2 cellular contexts compared by ENCODE assay signal in the genomic region with DNA sequence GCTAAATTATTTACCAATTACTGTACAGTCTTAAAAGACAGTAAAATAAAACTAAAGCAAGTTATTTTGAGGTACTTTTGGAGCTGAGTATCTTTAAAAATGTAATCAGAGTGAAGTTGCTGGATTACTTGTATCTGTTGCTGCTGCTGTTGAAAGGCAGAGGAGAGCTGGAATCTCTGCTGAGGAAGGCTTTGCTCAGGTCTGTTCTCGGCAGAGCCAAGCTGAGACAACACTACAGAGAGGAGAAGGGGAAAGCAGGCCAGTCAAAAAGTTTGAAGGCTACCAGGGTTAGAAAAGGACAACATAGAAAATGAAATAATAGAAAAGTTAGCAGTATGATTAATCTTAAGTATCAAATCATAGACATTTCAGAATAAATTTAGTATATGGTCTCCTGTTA.
A peak's percentile ranks its signal among the peaks of the same experiment; 100 is the strongest.
TF ChIP-seq lines count a peak whose summit lies in the region.

No MANE protein-coding gene starts in this region.

TF ChIP-seq in HepG2, 621 proteins besides CTCF, POLR2A, EP300 and RAD21:
- no peak for TF ChIP-seq HIVEP1 (CRISPR knock-in tag; IDR thresholded peaks at IDR 0.05)
- TF ChIP-seq, protein P1, sequence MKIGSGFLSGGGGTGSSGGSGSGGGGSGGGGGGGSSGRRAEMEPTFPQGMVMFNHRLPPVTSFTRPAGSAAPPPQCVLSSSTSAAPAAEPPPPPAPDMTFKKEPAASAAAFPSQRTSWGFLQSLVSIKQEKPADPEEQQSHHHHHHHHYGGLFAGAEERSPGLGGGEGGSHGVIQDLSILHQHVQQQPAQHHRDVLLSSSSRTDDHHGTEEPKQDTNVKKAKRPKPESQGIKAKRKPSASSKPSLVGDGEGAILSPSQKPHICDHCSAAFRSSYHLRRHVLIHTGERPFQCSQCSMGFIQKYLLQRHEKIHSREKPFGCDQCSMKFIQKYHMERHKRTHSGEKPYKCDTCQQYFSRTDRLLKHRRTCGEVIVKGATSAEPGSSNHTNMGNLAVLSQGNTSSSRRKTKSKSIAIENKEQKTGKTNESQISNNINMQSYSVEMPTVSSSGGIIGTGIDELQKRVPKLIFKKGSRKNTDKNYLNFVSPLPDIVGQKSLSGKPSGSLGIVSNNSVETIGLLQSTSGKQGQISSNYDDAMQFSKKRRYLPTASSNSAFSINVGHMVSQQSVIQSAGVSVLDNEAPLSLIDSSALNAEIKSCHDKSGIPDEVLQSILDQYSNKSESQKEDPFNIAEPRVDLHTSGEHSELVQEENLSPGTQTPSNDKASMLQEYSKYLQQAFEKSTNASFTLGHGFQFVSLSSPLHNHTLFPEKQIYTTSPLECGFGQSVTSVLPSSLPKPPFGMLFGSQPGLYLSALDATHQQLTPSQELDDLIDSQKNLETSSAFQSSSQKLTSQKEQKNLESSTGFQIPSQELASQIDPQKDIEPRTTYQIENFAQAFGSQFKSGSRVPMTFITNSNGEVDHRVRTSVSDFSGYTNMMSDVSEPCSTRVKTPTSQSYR (CRISPR knock-in tag; IDR thresholded peaks at IDR 0.05; ENCODE audit: borderline replicate concordance): no peak
- TF ChIP-seq ZMYM4 (CRISPR knock-in tag; IDR thresholded peaks at IDR 0.05): no peak
- no peak for TF ChIP-seq CENPX (CRISPR knock-in tag; IDR thresholded peaks at IDR 0.05)
- peak; percentile 57 for TF ChIP-seq RBM22 (optimal IDR thresholded peaks at IDR 0.05; ENCODE audit: low read length)
- no peak for TF ChIP-seq MAZ (IDR thresholded peaks at IDR 0.05; ENCODE audit: borderline replicate concordance, low read depth, low read length)
- TF ChIP-seq MAZ (CRISPR knock-in tag; IDR thresholded peaks at IDR 0.05; ENCODE audit: low read depth): no peak
- TF ChIP-seq ZNF614 (CRISPR knock-in tag; IDR thresholded peaks at IDR 0.05; ENCODE audit: borderline replicate concordance): no peak
- TF ChIP-seq ZNF3 (CRISPR knock-in tag; IDR thresholded peaks at IDR 0.05): no peak
- no peak for TF ChIP-seq ZNF589 (CRISPR knock-in tag; conservative IDR thresholded peaks at IDR 0.05)
- TF ChIP-seq NONO (IDR thresholded peaks at IDR 0.05): no peak
- TF ChIP-seq NONO (CRISPR knock-in tag; conservative IDR thresholded peaks at IDR 0.05): no peak
- peak; percentile 24; the same call in 1 of the 2 replicates for TF ChIP-seq POLR2G (IDR thresholded peaks at IDR 0.05; ENCODE audit: low read depth, low read length)

TF ChIP-seq in WTC11, 78 proteins besides CTCF, POLR2A, EP300 and RAD21:
- TF ChIP-seq, protein P1 (CRISPR knock-in tag; IDR thresholded peaks at IDR 0.05): no peak
- TF ChIP-seq OVOL2 (CRISPR knock-in tag; IDR thresholded peaks at IDR 0.05; ENCODE audit: borderline replicate concordance): no peak
- no peak for TF ChIP-seq ZNF416 (CRISPR knock-in tag; IDR thresholded peaks at IDR 0.05)
- TF ChIP-seq GABPB1 (CRISPR knock-in tag; IDR thresholded peaks at IDR 0.05): no peak
- no peak for TF ChIP-seq ZNF232 (CRISPR knock-in tag; IDR thresholded peaks at IDR 0.05)
- TF ChIP-seq PREB (CRISPR knock-in tag; IDR thresholded peaks at IDR 0.05; ENCODE audit: borderline replicate concordance): no peak
- no peak for TF ChIP-seq CREB1 (CRISPR knock-in tag; IDR thresholded peaks at IDR 0.05)
- TF ChIP-seq ZNF423 (CRISPR knock-in tag; IDR thresholded peaks at IDR 0.05): no peak
- TF ChIP-seq ATF2 (CRISPR knock-in tag; IDR thresholded peaks at IDR 0.05; ENCODE audit: borderline replicate concordance, low read depth): no peak
- no peak for TF ChIP-seq JUN (CRISPR knock-in tag; IDR thresholded peaks at IDR 0.05)
